8 cellular contexts compared by ENCODE assay signal in genomic region chr5:6583049-6583880, GRCh38. TPM values are rescaled to one million over a fixed set of nuclear protein-coding genes. Genes with fewer than 3 reads are reported as not detected.
DNase-seq lines count a peak whose midpoint lies in the region; ATAC-seq and TF ChIP-seq lines count a peak whose summit lies in the region.

No MANE protein-coding gene starts in this region.

- peak; percentile 57 for DNase-seq in D341Med (ENCODE audit: low spot score)
- peak; percentile 20 for DNase-seq in activated T-helper 1 cell treated with anti-CD3 and anti-CD28 coated beads, Interleukin-12 subunit alpha, Interleukin-12 subunit beta, Interleukin-2, Interleukin-4 antibody, amounts not matched to agents 30 ng/mL and 10 ng/mL and 1 ng/mL, durations not matched to agents 14 hours and 24 hours and 36 hours (ENCODE audit: low spot score)
- peak; percentile 39 for DNase-seq in left ventricle myocardium inferior
- peak; percentile 1 for DNase-seq in retinal pigment epithelial cell (ENCODE audit: low read depth)
- DNase-seq in HEK293T (ENCODE audit: extremely low spot score) = no peak
- DNase-seq in kidney glomerular epithelial cell (lab: John Stamatoyannopoulos, UW) = no peak

- peaks cover 5% of the 10 kb centered on the region for H3K9me3 ChIP-seq in left ventricle myocardium inferior (replicated peaks)

- H3K4me3 ChIP-seq in left ventricle myocardium inferior (peak overlapping the region; percentile 68), retinal pigment epithelial cell (ENCODE audit: low read length) (peak overlapping the region; percentile 42)

- H3K27me3 Mint-ChIP-seq in activated T-helper 1 cell treated with anti-CD3 and anti-CD28 coated beads, Interleukin-12 subunit alpha, Interleukin-12 subunit beta, Interleukin-2, Interleukin-4 antibody, amounts not matched to agents 30 ng/mL and 10 ng/mL and 1 ng/mL, durations not matched to agents 14 hours and 24 hours and 36 hours (ENCODE audit: insufficient read depth) = peaks cover 45% of the 10 kb centered on the region

- H3K36me3 Mint-ChIP-seq in activated T-helper 1 cell treated with anti-CD3 and anti-CD28 coated beads, Interleukin-12 subunit alpha, Interleukin-12 subunit beta, Interleukin-2, Interleukin-4 antibody, amounts not matched to agents 30 ng/mL and 10 ng/mL and 1 ng/mL, durations not matched to agents 14 hours and 24 hours and 36 hours (ENCODE audit: low read depth) = peaks cover 2% of the 10 kb centered on the region

- intact Hi-C loops in activated T-helper 1 cell treated with anti-CD3 and anti-CD28 coated beads, Interleukin-12 subunit alpha, Interleukin-12 subunit beta, Interleukin-2, Interleukin-4 antibody, amounts not matched to agents 30 ng/mL and 10 ng/mL and 1 ng/mL, durations not matched to agents 14 hours and 24 hours and 36 hours (cut with micrococcal nuclease) = loop anchor here (5.0 kb wide), 1 partner anchor 206 kb away; the partner anchor contains the start of gene MED10
- intact Hi-C loops in left ventricle myocardium inferior (cut with micrococcal nuclease) = no loop called here

- H3K9me3 Mint-ChIP-seq in activated T-helper 1 cell treated with anti-CD3 and anti-CD28 coated beads, Interleukin-12 subunit alpha, Interleukin-12 subunit beta, Interleukin-2, Interleukin-4 antibody, amounts not matched to agents 30 ng/mL and 10 ng/mL and 1 ng/mL, durations not matched to agents 14 hours and 24 hours and 36 hours = no peaks in the 10 kb centered on the region

- CTCF ChIA-PET in HEK293T (lab: Yijun Ruan, JAX) = no interaction called here

- no peak overlapping the region for H3K27ac ChIP-seq in left ventricle myocardium inferior (replicated peaks)

- no peaks in the 10 kb centered on the region for H3K36me3 ChIP-seq in left ventricle myocardium inferior

- H3K4me1 Mint-ChIP-seq in activated T-helper 1 cell treated with anti-CD3 and anti-CD28 coated beads, Interleukin-12 subunit alpha, Interleukin-12 subunit beta, Interleukin-2, Interleukin-4 antibody, amounts not matched to agents 30 ng/mL and 10 ng/mL and 1 ng/mL, durations not matched to agents 14 hours and 24 hours and 36 hours (ENCODE audit: low read depth) = no peaks in the 10 kb centered on the region

- peaks cover 57% of the 10 kb centered on the region for H3K27me3 ChIP-seq in left ventricle myocardium inferior (ENCODE audit: low read depth)

- peaks cover 9% of the 10 kb centered on the region for H3K4me1 ChIP-seq in left ventricle myocardium inferior

- POLR2A ChIA-PET in HEK293T (lab: Yijun Ruan, JAX) = no interaction called here

- peak; percentile 65 for TF ChIP-seq CTCF in left ventricle myocardium inferior (IDR thresholded peaks at IDR 0.05; ENCODE audit: borderline replicate concordance)
- peak; percentile 40 for TF ChIP-seq CTCF in retinal pigment epithelial cell (conservative IDR thresholded peaks at IDR 0.05; ENCODE audit: low read depth, low read length)

- H3K27ac Mint-ChIP-seq in activated T-helper 1 cell treated with anti-CD3 and anti-CD28 coated beads, Interleukin-12 subunit alpha, Interleukin-12 subunit beta, Interleukin-2, Interleukin-4 antibody, amounts not matched to agents 30 ng/mL and 10 ng/mL and 1 ng/mL, durations not matched to agents 14 hours and 24 hours and 36 hours = no peak overlapping the region

- no peak overlapping the region for H3K4me3 Mint-ChIP-seq in activated T-helper 1 cell treated with anti-CD3 and anti-CD28 coated beads, Interleukin-12 subunit alpha, Interleukin-12 subunit beta, Interleukin-2, Interleukin-4 antibody, amounts not matched to agents 30 ng/mL and 10 ng/mL and 1 ng/mL, durations not matched to agents 14 hours and 24 hours and 36 hours

- ATAC-seq in GM21825 (IDR thresholded peaks at IDR 0.05; ENCODE audit: unreplicated experiment) = peak; percentile 67
- no peak for ATAC-seq in HG03520 (IDR thresholded peaks at IDR 0.05; ENCODE audit: unreplicated experiment)

TF ChIP-seq in HEK293T, 16 proteins besides CTCF, POLR2A, EP300 and RAD21:
- TF ChIP-seq BHLHE40 (IDR thresholded peaks at IDR 0.05; ENCODE audit: borderline replicate concordance) (no peak), FOXA1 (IDR thresholded peaks at IDR 0.05) (no peak), ELF4 (IDR thresholded peaks at IDR 0.05) (no peak), TARDBP (IDR thresholded peaks at IDR 0.05) (no peak), CTBP1 (IDR thresholded peaks at IDR 0.05; ENCODE audit: borderline replicate concordance) (no peak), LEF1 (IDR thresholded peaks at IDR 0.05; ENCODE audit: borderline replicate concordance) (no peak), L3MBTL2 (conservative IDR thresholded peaks at IDR 0.05) (no peak), HDGF (IDR thresholded peaks at IDR 0.05; ENCODE audit: borderline replicate concordance) (no peak), FOXK2 (IDR thresholded peaks at IDR 0.05) (no peak), PKNOX1 (IDR thresholded peaks at IDR 0.05) (no peak), ARNT (IDR thresholded peaks at IDR 0.05) (no peak), NFRKB (IDR thresholded peaks at IDR 0.05) (no peak), SUZ12 (IDR thresholded peaks at IDR 0.05) (no peak), SP1 (IDR thresholded peaks at IDR 0.05) (no peak), ZNF384 (IDR thresholded peaks at IDR 0.05) (no peak), FOXM1 (IDR thresholded peaks at IDR 0.05; ENCODE audit: borderline replicate concordance) (no peak)

RNA-seq across cellular contexts. Expression of gene NSUN2, which starts 49.6 kb away (rescaled TPM):
- 146 and 149 TPM in 2 replicates for total RNA-seq in activated T-helper 1 cell treated with anti-CD3 and anti-CD28 coated beads, Interleukin-12 subunit alpha, Interleukin-12 subunit beta, Interleukin-2, Interleukin-4 antibody, amounts not matched to agents 30 ng/mL and 10 ng/mL and 1 ng/mL, durations not matched to agents 14 hours and 24 hours and 36 hours
- 34.4 TPM for total RNA-seq in left ventricle myocardium inferior

RNA-seq across cellular contexts. Expression of gene SRD5A1, which starts 50.0 kb away (rescaled TPM):
- 13.8 and 14.0 TPM in 2 replicates for total RNA-seq in activated T-helper 1 cell treated with anti-CD3 and anti-CD28 coated beads, Interleukin-12 subunit alpha, Interleukin-12 subunit beta, Interleukin-2, Interleukin-4 antibody, amounts not matched to agents 30 ng/mL and 10 ng/mL and 1 ng/mL, durations not matched to agents 14 hours and 24 hours and 36 hours
- total RNA-seq in left ventricle myocardium inferior = 2.5 TPM

Comparison
In these comparisons a context has a peak if more than half of its experiments do, and no peak if none do; other contexts are left out.
1. DNase-seq: peak in D341Med (single experiment), activated T-helper 1 cell treated with anti-CD3 and anti-CD28 coated beads, Interleukin-12 subunit alpha, Interleukin-12 subunit beta, Interleukin-2, Interleukin-4 antibody, amounts not matched to agents 30 ng/mL and 10 ng/mL and 1 ng/mL, durations not matched to agents 14 hours and 24 hours and 36 hours (single experiment), left ventricle myocardium inferior (single experiment) and retinal pigment epithelial cell (single experiment); none in HEK293T (single experiment) and kidney glomerular epithelial cell (single experiment).